8 cellular contexts compared by ENCODE assay signal in genomic region chrX:16892504-16893362, GRCh38. TPM values are rescaled to one million over a fixed set of nuclear protein-coding genes. Genes with fewer than 3 reads are reported as not detected.
DNase-seq lines count a peak whose midpoint lies in the region; FAIRE-seq and TF ChIP-seq lines count a peak whose summit lies in the region.

No MANE protein-coding gene starts in this region.

- H3K9me3 ChIP-seq in H1 (ENCODE audit: insufficient read depth in 2 of 2, low read depth in 1 of 2, low read length in 1 of 2), result no peaks in the 10 kb centered on the region
- H3K9me3 ChIP-seq in mesenchymal stem cell (ENCODE audit: control insufficient read depth, low read length), result no peaks in the 10 kb centered on the region
- no peaks in the 10 kb centered on the region for H3K9me3 ChIP-seq in stomach

- H2BK120ac ChIP-seq in H1 (replicated peaks; ENCODE audit: low read depth, low read length) (no peak overlapping the region), mesenchymal stem cell (ENCODE audit: low read depth, low read length) (no peak overlapping the region)

- no peaks in the 10 kb centered on the region; a peak in 1 of 7 replicates for H3K4me1 ChIP-seq in H1 (replicated peaks in 1 of 4; ENCODE audit: control insufficient read depth in 3 of 4, insufficient read depth in 4 of 4, low read length in 3 of 4)
- no peaks in the 10 kb centered on the region for H3K4me1 ChIP-seq in mesenchymal stem cell (ENCODE audit: control insufficient read depth, insufficient read depth, low read depth, low read length)
- H3K4me1 ChIP-seq in stomach, result peaks cover 0 to 8% (median 0%) of the 10 kb centered on the region in 4 donors

- no peak overlapping the region for H3K14ac ChIP-seq in H1 (ENCODE audit: insufficient read length)
- H3K14ac ChIP-seq in mesenchymal stem cell (ENCODE audit: low read length in 2 of 2), result no peak overlapping the region

- CTCF ChIA-PET in H1 (lab: Charles Lee; ENCODE audit: partially characterized antibody), result interaction anchor here (0.9 to 2.9 kb wide), 12 partner anchors 10 to 181 kb away, joined by 3 to 24 read pairs (median 4); no protein-coding TSS in a partner anchor

- H3K23me2 ChIP-seq in H1 (ENCODE audit: low read depth, low read length), result no peaks in the 10 kb centered on the region

- H4K8ac ChIP-seq in H1 (ENCODE audit: extremely low read depth, insufficient read depth, low read length), result no peak overlapping the region
- no peak overlapping the region for H4K8ac ChIP-seq in mesenchymal stem cell (ENCODE audit: low read length)

- H2BK15ac ChIP-seq in H1 (ENCODE audit: low read length), result no peak overlapping the region
- no peak overlapping the region for H2BK15ac ChIP-seq in mesenchymal stem cell (ENCODE audit: low read depth, poor library complexity, severe bottlenecking)

- peak in 1 of 2 experiments; percentile 39; a peak in 1 of 3 replicates for TF ChIP-seq POLR2A in H1 (IDR thresholded peaks at IDR 0.05; ENCODE audit: control extremely low read depth in 1 of 2, low read depth in 2 of 2, low read length in 2 of 2)
- no peak for TF ChIP-seq POLR2A in stomach (IDR thresholded peaks at IDR 0.05)

- H2AFZ ChIP-seq in H1 (ENCODE audit: low read length) (peak overlapping the region; percentile 88; the same call in 1 of the 2 replicates), mesenchymal stem cell (ENCODE audit: low read depth, low read length) (no peak overlapping the region)

- TF ChIP-seq EP300 in H1 (IDR thresholded peaks at IDR 0.05; ENCODE audit: borderline replicate concordance in 1 of 2, low read depth in 2 of 2, low read length in 2 of 2) (no peak), stomach (IDR thresholded peaks at IDR 0.05) (no peak)

- H3K23ac ChIP-seq in H1 (ENCODE audit: insufficient read length), result no peak overlapping the region
- H3K23ac ChIP-seq in mesenchymal stem cell (ENCODE audit: low read length in 2 of 2), result no peak overlapping the region

- H3K56ac ChIP-seq in H1 (replicated peaks; ENCODE audit: insufficient read length, low read depth, low read length), result no peak overlapping the region

- no peak overlapping the region for H2AK5ac ChIP-seq in H1 (ENCODE audit: low read depth, low read length)
- no peak overlapping the region for H2AK5ac ChIP-seq in mesenchymal stem cell (ENCODE audit: low read length, severe bottlenecking)

- H4K91ac ChIP-seq in H1 (replicated peaks; ENCODE audit: insufficient read length, low read length) (no peak overlapping the region), mesenchymal stem cell (ENCODE audit: low read length) (no peak overlapping the region)

- H2BK12ac ChIP-seq in H1 (ENCODE audit: low read depth, low read length) (no peak overlapping the region), mesenchymal stem cell (ENCODE audit: low read length in 2 of 2) (no peak overlapping the region)

- H3K18ac ChIP-seq in H1 (ENCODE audit: extremely low read depth, low read length), result no peak overlapping the region
- H3K18ac ChIP-seq in mesenchymal stem cell (ENCODE audit: low read depth in 1 of 2, low read length in 2 of 2), result no peak overlapping the region

- no peak overlapping the region for H4K5ac ChIP-seq in H1 (ENCODE audit: insufficient read length, low read depth, low read length)

- no peaks in the 10 kb centered on the region for H3K27me3 ChIP-seq in H1 (replicated peaks in 1 of 4; ENCODE audit: control insufficient read depth in 3 of 4, extremely low read depth in 1 of 4, insufficient read depth in 3 of 4, low read length in 3 of 4)
- peaks cover 0 to 47% of the 10 kb centered on the region in 2 experiments for H3K27me3 ChIP-seq in mesenchymal stem cell (ENCODE audit: control insufficient read depth in 1 of 2, insufficient read depth in 1 of 2, low read length in 2 of 2)
- H3K27me3 ChIP-seq in stomach, result peaks cover 0 to 6% (median 0%) of the 10 kb centered on the region in 3 donors

- H3K27ac ChIP-seq in H1 (ENCODE audit: low read depth, low read length), result no peak overlapping the region
- no peak overlapping the region for H3K27ac ChIP-seq in mesenchymal stem cell (ENCODE audit: low read length, poor library complexity, severe bottlenecking)
- H3K27ac ChIP-seq in stomach, result no peak overlapping the region

- H3K36me3 ChIP-seq in H1 (ENCODE audit: control insufficient read depth in 2 of 4, insufficient read depth in 4 of 4, low read length in 3 of 4) (no peaks in the 10 kb centered on the region), mesenchymal stem cell (ENCODE audit: control insufficient read depth in 1 of 2, insufficient read depth in 2 of 2, low read depth in 1 of 2, low read length in 2 of 2) (no peaks in the 10 kb centered on the region), stomach (no peaks in the 10 kb centered on the region)

- peak; percentile 51 to 60 for TF ChIP-seq RAD21 in H1 (IDR thresholded peaks at IDR 0.05 in 1 of 2, conservative IDR thresholded peaks at IDR 0.05 in 1 of 2; ENCODE audit: low read depth in 2 of 2, low read length in 2 of 2)

- H3K4me3 ChIP-seq in H1 (ENCODE audit: extremely low read depth in 1 of 4, insufficient read depth in 2 of 4, low read depth in 3 of 4, low read length in 4 of 4) (no peak overlapping the region), mesenchymal stem cell (ENCODE audit: insufficient read depth in 1 of 2, low read depth in 1 of 2, low read length in 2 of 2) (no peak overlapping the region), stomach (no peak overlapping the region)

- H3K9ac ChIP-seq in H1 (replicated peaks in 1 of 4; ENCODE audit: extremely low read depth in 1 of 4, low read depth in 3 of 4, low read length in 3 of 4) (no peak overlapping the region), mesenchymal stem cell (ENCODE audit: low read length) (no peak overlapping the region)

- FAIRE-seq in GM19239 (lab: Jason Lieb, UNC) (peak; percentile 99), H1 (lab: Jason Lieb, UNC) (peak; percentile 98)

- H2BK5ac ChIP-seq in H1 (ENCODE audit: low read depth, low read length) (no peak overlapping the region), mesenchymal stem cell (ENCODE audit: low read depth, low read length, poor library complexity, severe bottlenecking) (no peak overlapping the region)

- no peaks in the 10 kb centered on the region for H3K79me1 ChIP-seq in H1 (ENCODE audit: low read depth, low read length)
- H3K79me1 ChIP-seq in mesenchymal stem cell (replicated peaks; ENCODE audit: low read length, poor library complexity, severe bottlenecking), result no peaks in the 10 kb centered on the region

- POLR2A ChIA-PET in H1 (lab: Charles Lee; ENCODE audit: partially characterized antibody), result no interaction called here

- H3K4me2 ChIP-seq in H1 (ENCODE audit: insufficient read depth in 1 of 2, low read depth in 2 of 2, low read length in 2 of 2) (no peak overlapping the region), mesenchymal stem cell (ENCODE audit: low read length, poor library complexity, severe bottlenecking) (no peak overlapping the region)

- WGBS in H1 (ENCODE audit: extremely low coverage in 1 of 2, insufficient coverage in 1 of 2, insufficient read length in 1 of 2, insufficient replicate concordance in 2 of 2, low coverage in 1 of 2, low lambda C conversion rate in 2 of 2, missing lambda C conversion rate in 1 of 2), 2 experiments, result 24% methylated on average over 9 of the region's 9 CpGs; no CpG with 5 or more reads in 1 of the 2 experiments
- 44% methylated on average over 4 of the region's 9 CpGs for whole genome bisulfite sequencing in mesenchymal stem cell
- WGBS in stomach, 5 donors, result 9 to 17% (median 11%) methylated on average over 9 of the region's 9 CpGs

- H3K4ac ChIP-seq in H1 (replicated peaks; ENCODE audit: insufficient read length, low read depth, low read length) (no peak overlapping the region), mesenchymal stem cell (ENCODE audit: low read depth in 1 of 2, low read length in 2 of 2) (no peak overlapping the region)

- no peaks in the 10 kb centered on the region for H4K20me1 ChIP-seq in H1 (replicated peaks in 1 of 2; ENCODE audit: control insufficient read depth in 1 of 2, insufficient read depth in 2 of 2, low read length in 2 of 2)

- intact Hi-C loops in stomach (cut with DNase I; ENCODE audit: low total_unique reads), result no loop called here

- peak; percentile 30 to 91 (median 82) for TF ChIP-seq CTCF in H1 (IDR thresholded peaks at IDR 0.05; ENCODE audit: control extremely low read depth in 1 of 3, insufficient read depth in 1 of 3, low read depth in 1 of 3, low read length in 3 of 3)
- peak in 5 of 7 experiments; percentile 39 to 78 (median 66) for TF ChIP-seq CTCF in stomach (IDR thresholded peaks at IDR 0.05)

- H2BK20ac ChIP-seq in H1 (ENCODE audit: low read length), result no peak overlapping the region

- DNase-seq in Ammon's horn (ENCODE audit: low spot score) (peak; percentile 83), GM19239 (ENCODE audit: insufficient read length, low spot score) (no peak), HT-29 (ENCODE audit: low spot score) (peak; percentile 94), NCI-H82 treated with DMSO at 0.1 percent for 48 hours (lab: John Stamatoyannopoulos, UW; ENCODE audit: unreplicated experiment) (peak; percentile 68), H1 (ENCODE audit: low read depth in 1 of 2, low spot score in 2 of 2) (peak in 1 of 2 experiments; percentile 62), mesenchymal stem cell (peak; percentile 81), stomach (peak; percentile 72)
- peak; percentile 44 to 64 for DNase-seq in activated CD4-positive, alpha-beta T cell treated with anti-CD3 and anti-CD28 coated beads, Interleukin-2, amount 50 U/mL, for 48 hours

- no peaks in the 10 kb centered on the region for H3K79me2 ChIP-seq in H1 (ENCODE audit: control insufficient read depth in 1 of 2, insufficient read depth in 2 of 2, low read length in 2 of 2)

RNA-seq across cellular contexts. Expression of gene RBBP7, which starts 22.6 kb away (rescaled TPM):
- 89.0 and 109 TPM in 2 replicates for total RNA-seq in HT-29 (2014; rRNA removed; shearing (Covaris generic))
- total RNA-seq in H1 (2021; fragmentation: NEBNext Ultra II Directional; extraction: Animal tissue kit (Norgen Biotek cat#: 25700)), result 124 and 138 TPM in 2 replicates
- 77.8 and 107 TPM in 2 replicates for polyA plus RNA-seq in H1 (2011; rRNA removed)
- 124 TPM for polyA plus RNA-seq in H1 (2011; cell fraction: cytosol; rRNA removed)
- 70.7 TPM for polyA plus RNA-seq in H1 (2011; cell fraction: nucleus; rRNA removed)
- polyA plus RNA-seq in H1 (2012, experiment 1 of 2), result 118 to 129 TPM (median 124 TPM) in 4 replicates
- 16.0 TPM for polyA plus RNA-seq in H1 (2012, experiment 2 of 2)
- 122 TPM for polyA plus RNA-seq in H1 (2013, experiment 1 of 2)
- 120 TPM for polyA plus RNA-seq in H1 (2013, experiment 2 of 2)
- polyA minus RNA-seq in H1 (2011; rRNA and poly(A)+ RNA removed), result 138 and 155 TPM in 2 replicates
- polyA minus RNA-seq in H1 (2011; cell fraction: cytosol; rRNA and poly(A)+ RNA removed), result 63.1 TPM
- 61.8 TPM for polyA minus RNA-seq in H1 (2011; cell fraction: nucleus; rRNA and poly(A)+ RNA removed)
- 90.4 TPM for polyA plus RNA-seq in mesenchymal stem cell (2013, experiment 1 of 2)
- 99.7 TPM for polyA plus RNA-seq in mesenchymal stem cell (2013, experiment 2 of 2)
- total RNA-seq in stomach, result 100 to 1,000 TPM in 3 of 5 donors, 10 to 100 TPM in 2; 60.9 to 150 (median 123) TPM
- polyA plus RNA-seq in stomach, result 100 to 1,000 TPM in 1 of 3 donors, 10 to 100 TPM in 2; 81.8 to 152 (median 95.3) TPM

RNA-seq across cellular contexts. Expression of gene REPS2, which starts 53.7 kb away (rescaled TPM):
- total RNA-seq in HT-29 (2014; rRNA removed; shearing (Covaris generic)), result 2.4 and 9.2 TPM in 2 replicates
- 3.3 and 4.3 TPM in 2 replicates for total RNA-seq in H1 (2021; fragmentation: NEBNext Ultra II Directional; extraction: Animal tissue kit (Norgen Biotek cat#: 25700))
- 0.79 and 1.3 TPM in 2 replicates for polyA plus RNA-seq in H1 (2011; rRNA removed)
- 1.0 TPM for polyA plus RNA-seq in H1 (2011; cell fraction: cytosol; rRNA removed)
- polyA plus RNA-seq in H1 (2011; cell fraction: nucleus; rRNA removed), result 1.1 TPM
- 1.8 to 2.9 TPM (median 2.2 TPM) in 4 replicates for polyA plus RNA-seq in H1 (2012, experiment 1 of 2)
- 1.7 TPM for polyA plus RNA-seq in H1 (2012, experiment 2 of 2)
- polyA plus RNA-seq in H1 (2013, experiment 1 of 2), result 1.0 TPM
- polyA plus RNA-seq in H1 (2013, experiment 2 of 2), result 0.98 TPM
- polyA minus RNA-seq in H1 (2011; rRNA and poly(A)+ RNA removed), result 2.6 and 5.8 TPM in 2 replicates
- polyA minus RNA-seq in H1 (2011; cell fraction: cytosol; rRNA and poly(A)+ RNA removed), result 4.4 TPM
- polyA minus RNA-seq in H1 (2011; cell fraction: nucleus; rRNA and poly(A)+ RNA removed), result 2.1 TPM
- polyA plus RNA-seq in mesenchymal stem cell (2013, experiment 1 of 2), result 0.03 TPM
- 0.05 TPM for polyA plus RNA-seq in mesenchymal stem cell (2013, experiment 2 of 2)
- total RNA-seq in stomach, result 100 to 1,000 TPM in 1 of 5 donors, 10 to 100 TPM in 2, 1 to 10 TPM in 2; 6.1 to 281 (median 22.5) TPM
- 10 to 100 TPM in 1 of 3 donors, 1 to 10 TPM in 2; 7.0 to 11.3 (median 7.3) TPM for polyA plus RNA-seq in stomach
